ENCODE assay signal across 12 cellular contexts in the genomic region with DNA sequence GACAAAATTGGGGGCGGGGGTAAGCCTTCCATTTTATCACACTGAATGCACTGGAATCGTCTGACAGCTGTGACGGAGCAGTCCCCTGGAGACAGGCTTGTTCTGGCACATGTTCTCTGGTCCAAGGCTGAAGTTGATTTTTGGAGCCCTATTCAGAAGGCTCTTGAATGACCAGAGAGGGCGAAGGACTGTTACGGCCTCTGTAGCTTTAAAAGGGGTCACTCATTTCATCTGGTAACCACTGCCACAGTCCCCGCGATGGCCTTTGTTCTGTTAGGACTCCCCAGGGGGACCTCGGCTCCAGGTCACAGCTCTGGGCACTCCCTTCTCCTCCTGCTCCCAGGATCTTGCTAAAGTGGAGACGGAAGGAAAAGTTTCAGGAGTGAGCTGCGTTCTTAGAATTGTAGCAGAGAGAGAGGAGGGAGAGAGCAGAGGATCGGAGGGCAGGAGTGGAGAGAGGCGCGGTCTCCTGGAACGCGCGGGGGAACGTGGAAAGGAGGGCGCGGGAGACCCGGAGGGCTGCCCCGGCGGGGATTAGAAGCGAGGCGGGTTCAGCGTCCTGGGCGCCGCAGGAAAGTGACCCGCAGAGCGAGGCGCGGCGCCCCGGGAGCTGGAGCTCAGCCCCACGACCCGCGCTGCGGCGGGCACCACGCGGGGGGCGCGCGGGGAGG.
A peak's percentile ranks its signal among the peaks of the same experiment; 100 is the strongest.
DNase-seq lines count a peak whose midpoint lies in the region; ATAC-seq, FAIRE-seq and TF ChIP-seq lines count a peak whose summit lies in the region.
"Had no signal": no experiment of that assay in that cellular context is flagged by ENCODE, and none has a peak within 500 bp of the region (broad histone marks: within the 10 kb centered on the region; RNA-seq: fewer than 3 reads in every experiment).

No MANE protein-coding gene starts in this region.

- WGBS in iPS DF 6.9 (ENCODE audit: insufficient coverage, insufficient read length), result no CpG with 5 or more reads among the region's 43 CpGs
- WGBS in HepG2 (ENCODE audit: low lambda C conversion rate), result 34% methylated on average over 22 of the region's 43 CpGs

- H3K4me3 Mint-ChIP-seq in activated CD4-positive, alpha-beta T cell treated with anti-CD3 and anti-CD28 coated beads for 36 hours, result peak overlapping the region; percentile 67
- peak overlapping the region; percentile 80 for H3K4me3 Mint-ChIP-seq in activated CD4-positive, alpha-beta memory T cell treated with anti-CD3 and anti-CD28 coated beads for 36 hours
- peak overlapping the region; percentile 64 for H3K4me3 Mint-ChIP-seq in stimulated activated effector memory CD8-positive, alpha-beta T cell treated with anti-CD3 and anti-CD28 coated beads, Interleukin-12 subunit alpha, Interleukin-12 subunit beta, amount 100 ng/mL, for 72 hours
- H3K4me3 Mint-ChIP-seq: memory B cell had no signal

- no peaks in the 10 kb centered on the region for H3K9me3 Mint-ChIP-seq in activated CD4-positive, alpha-beta T cell treated with anti-CD3 and anti-CD28 coated beads for 36 hours (ENCODE audit: low read depth)
- H3K9me3 Mint-ChIP-seq in activated CD4-positive, alpha-beta memory T cell treated with anti-CD3 and anti-CD28 coated beads for 36 hours, result peaks cover 14% of the 10 kb centered on the region
- H3K9me3 Mint-ChIP-seq in stimulated activated effector memory CD8-positive, alpha-beta T cell treated with anti-CD3 and anti-CD28 coated beads, Interleukin-12 subunit alpha, Interleukin-12 subunit beta, amount 100 ng/mL, for 72 hours, result peaks cover 7% of the 10 kb centered on the region

- DNase-seq in activated CD4-positive, alpha-beta T cell treated with anti-CD3 and anti-CD28 coated beads for 36 hours, result no peak
- DNase-seq in activated CD4-positive, alpha-beta T cell treated with anti-CD3 and anti-CD28 coated beads, Interleukin-2, amount 50 U/mL, for 4 hours, result no peak
- no peak for DNase-seq in activated CD4-positive, alpha-beta memory T cell treated with anti-CD3 and anti-CD28 coated beads for 36 hours
- no peak for DNase-seq in iPS DF 6.9 (ENCODE audit: low read depth, low spot score)
- no peak for DNase-seq in stimulated activated effector memory CD8-positive, alpha-beta T cell treated with anti-CD3 and anti-CD28 coated beads, Interleukin-12 subunit alpha, Interleukin-12 subunit beta, amount 100 ng/mL, for 72 hours (ENCODE audit: low spot score in 2 of 2)
- no peak for DNase-seq in HepG2 (ENCODE audit: low spot score)
- no peak for DNase-seq in NCI-H187 treated with DMSO at 0.1 percent for 48 hours (lab: John Stamatoyannopoulos, UW)
- DNase-seq: NCI-H1436, uterus had no signal

- POLR2A ChIA-PET in activated CD4-positive, alpha-beta T cell treated with anti-CD3 and anti-CD28 coated beads for 36 hours (lab: Charles Lee), result no interaction called here
- POLR2A ChIA-PET in activated CD4-positive, alpha-beta memory T cell treated with anti-CD3 and anti-CD28 coated beads for 36 hours (lab: Charles Lee), result no interaction called here
- POLR2A ChIA-PET in HepG2 (lab: Yijun Ruan, JAX), result no interaction called here

- peaks cover 39% of the 10 kb centered on the region for H3K27me3 Mint-ChIP-seq in activated CD4-positive, alpha-beta T cell treated with anti-CD3 and anti-CD28 coated beads for 36 hours
- peaks cover 17% of the 10 kb centered on the region for H3K27me3 Mint-ChIP-seq in activated CD4-positive, alpha-beta memory T cell treated with anti-CD3 and anti-CD28 coated beads for 36 hours

- no peak for TF ChIP-seq POLR2A in HepG2 (IDR thresholded peaks at IDR 0.05; ENCODE audit: insufficient read depth in 1 of 2, low read depth in 2 of 2, low read length in 2 of 2)

- intact Hi-C loops in activated CD4-positive, alpha-beta T cell treated with anti-CD3 and anti-CD28 coated beads for 36 hours (cut with DNase I, micrococcal nuclease), result no loop called here
- intact Hi-C loops in activated CD4-positive, alpha-beta memory T cell treated with anti-CD3 and anti-CD28 coated beads for 36 hours (cut with micrococcal nuclease), result loop anchor here (5.0 to 10.0 kb wide), 2 partner anchors 100 to 278 kb away; a partner anchor contains a TSS
- intact Hi-C loops in HepG2 (cut with micrococcal nuclease; ENCODE audit: unreplicated experiment), result no loop called here

- FAIRE-seq in HepG2 (lab: Jason Lieb, UNC), result no peak
- FAIRE-seq: GM12878 had no signal

- no peaks in the 10 kb centered on the region for H3K36me3 Mint-ChIP-seq in activated CD4-positive, alpha-beta T cell treated with anti-CD3 and anti-CD28 coated beads for 36 hours (ENCODE audit: low read depth)
- no peaks in the 10 kb centered on the region for H3K36me3 Mint-ChIP-seq in activated CD4-positive, alpha-beta memory T cell treated with anti-CD3 and anti-CD28 coated beads for 36 hours
- no peaks in the 10 kb centered on the region for H3K36me3 Mint-ChIP-seq in stimulated activated effector memory CD8-positive, alpha-beta T cell treated with anti-CD3 and anti-CD28 coated beads, Interleukin-12 subunit alpha, Interleukin-12 subunit beta, amount 100 ng/mL, for 72 hours

- peak; percentile 9 for ATAC-seq in activated CD4-positive, alpha-beta T cell treated with anti-CD3 and anti-CD28 coated beads for 36 hours
- no peak for ATAC-seq in stimulated activated effector memory CD8-positive, alpha-beta T cell treated with anti-CD3 and anti-CD28 coated beads, Interleukin-12 subunit alpha, Interleukin-12 subunit beta, amount 100 ng/mL, for 72 hours
- ATAC-seq in HepG2 (no peak; the same call in 1 of the 3 replicates), HG03439 (IDR thresholded peaks at IDR 0.05; ENCODE audit: unreplicated experiment) (no peak)
- ATAC-seq: GM12878 had no signal

- H3K36me3 ChIP-seq in iPS DF 6.9 (ENCODE audit: control insufficient read depth, insufficient read depth, low read length) (no peaks in the 10 kb centered on the region), HepG2 (replicated peaks in 1 of 2; ENCODE audit: control insufficient read depth in 1 of 2, insufficient read depth in 2 of 2, low read length in 2 of 2) (no peaks in the 10 kb centered on the region)
- H3K36me3 ChIP-seq: uterus had no signal

- H3K4me3 ChIP-seq in iPS DF 6.9 (ENCODE audit: low read length), result peak overlapping the region; percentile 57; the same call in 1 of the 2 replicates
- H3K4me3 ChIP-seq in HepG2 (replicated peaks in 1 of 3; ENCODE audit: insufficient read depth in 1 of 3, low read depth in 2 of 3, low read length in 3 of 3), result no peak overlapping the region
- H3K4me3 ChIP-seq: GM12878, uterus had no signal

- H2AFZ ChIP-seq in HepG2 (ENCODE audit: low read length), result no peak overlapping the region

- H3K79me2 ChIP-seq in HepG2 (ENCODE audit: insufficient read depth, low read length), result no peaks in the 10 kb centered on the region

- in situ Hi-C loops in HepG2 (cut with HindIII; ENCODE audit: extremely low pct_ligation_motif_present, low pct_unique_long_range_greater_than_20kb), result no loop called here

- H3K4me1 Mint-ChIP-seq in activated CD4-positive, alpha-beta T cell treated with anti-CD3 and anti-CD28 coated beads for 36 hours, result peaks cover 13% of the 10 kb centered on the region
- peaks cover 20% of the 10 kb centered on the region for H3K4me1 Mint-ChIP-seq in activated CD4-positive, alpha-beta memory T cell treated with anti-CD3 and anti-CD28 coated beads for 36 hours (ENCODE audit: low read depth)
- H3K4me1 Mint-ChIP-seq in stimulated activated effector memory CD8-positive, alpha-beta T cell treated with anti-CD3 and anti-CD28 coated beads, Interleukin-12 subunit alpha, Interleukin-12 subunit beta, amount 100 ng/mL, for 72 hours, result peaks cover 12% of the 10 kb centered on the region

- H3K27ac ChIP-seq in iPS DF 6.9 (ENCODE audit: low read length), result no peak overlapping the region
- no peak overlapping the region for H3K27ac ChIP-seq in HepG2 (ENCODE audit: extremely low read length, insufficient read depth, low read length)
- H3K27ac ChIP-seq: uterus had no signal

- no peak for TF ChIP-seq CTCF in HepG2 (CRISPR knock-in tag; IDR thresholded peaks at IDR 0.05)

- no peak overlapping the region for H3K27ac Mint-ChIP-seq in activated CD4-positive, alpha-beta T cell treated with anti-CD3 and anti-CD28 coated beads for 36 hours
- no peak overlapping the region for H3K27ac Mint-ChIP-seq in activated CD4-positive, alpha-beta memory T cell treated with anti-CD3 and anti-CD28 coated beads for 36 hours
- no peak overlapping the region for H3K27ac Mint-ChIP-seq in stimulated activated effector memory CD8-positive, alpha-beta T cell treated with anti-CD3 and anti-CD28 coated beads, Interleukin-12 subunit alpha, Interleukin-12 subunit beta, amount 100 ng/mL, for 72 hours
- H3K27ac Mint-ChIP-seq: memory B cell had no signal

- CTCF ChIA-PET in activated CD4-positive, alpha-beta T cell treated with anti-CD3 and anti-CD28 coated beads for 36 hours (lab: Charles Lee), result interaction anchor here (0.6 kb wide), 1 partner anchor 173 kb away, joined by 3 read pairs; no protein-coding TSS in a partner anchor
- CTCF ChIA-PET in activated CD4-positive, alpha-beta memory T cell treated with anti-CD3 and anti-CD28 coated beads for 36 hours (lab: Charles Lee), result interaction anchor here (0.8 to 0.9 kb wide), 2 partner anchors 13 to 274 kb away, joined by 3 read pairs; no protein-coding TSS in a partner anchor
- CTCF ChIA-PET in HepG2 (lab: Yijun Ruan, JAX; ENCODE audit: low intra/inter-chr PET ratio, low total read pairs), result no interaction called here

- no peak overlapping the region for H3K9ac ChIP-seq in HepG2 (ENCODE audit: insufficient read depth, low read depth, low read length)

- no peaks in the 10 kb centered on the region for H4K20me1 ChIP-seq in HepG2 (ENCODE audit: insufficient read depth, low read length)

- no peak overlapping the region for H3K4me2 ChIP-seq in HepG2 (ENCODE audit: low read depth, low read length)

- H3K27me3 ChIP-seq in iPS DF 6.9 (ENCODE audit: control insufficient read depth, insufficient read depth, low read length) (peaks cover 21% of the 10 kb centered on the region; the same call in 1 of the 2 replicates), HepG2 (ENCODE audit: control insufficient read depth in 1 of 2, insufficient read depth in 2 of 2, low read length in 2 of 2) (peaks cover 0 to 18% of the 10 kb centered on the region in 2 experiments; a peak in 2 of 5 replicates)
- H3K27me3 ChIP-seq: uterus had no signal

- TF ChIP-seq RAD21 in HepG2 (CRISPR knock-in tag; IDR thresholded peaks at IDR 0.05), result no peak

- TF ChIP-seq EP300 in HepG2 (IDR thresholded peaks at IDR 0.05; ENCODE audit: low read depth in 2 of 2, low read length in 2 of 2) (no peak), HepG2 (CRISPR knock-in tag; IDR thresholded peaks at IDR 0.05; ENCODE audit: borderline replicate concordance) (no peak)

- BruUV-seq in HepG2 (replicated peaks; lab: Mats Ljungman, UMichigan), result no TSS peak

- H3K9me3 ChIP-seq in iPS DF 6.9 (ENCODE audit: control insufficient read depth, insufficient read depth, low read length) (no peaks in the 10 kb centered on the region), HepG2 (ENCODE audit: low read length) (no peaks in the 10 kb centered on the region)
- H3K9me3 ChIP-seq: uterus had no signal

- H3K4me1 ChIP-seq in iPS DF 6.9 (ENCODE audit: control insufficient read depth, insufficient read depth, low read length), result no peaks in the 10 kb centered on the region
- H3K4me1 ChIP-seq in HepG2 (ENCODE audit: insufficient read depth, low read length), result no peaks in the 10 kb centered on the region
- H3K4me1 ChIP-seq: uterus had no signal

TF ChIP-seq in HepG2, 621 proteins besides CTCF, POLR2A, EP300 and RAD21 (continues in another document):
- TF ChIP-seq MEIS1 (CRISPR knock-in tag; IDR thresholded peaks at IDR 0.05; ENCODE audit: borderline replicate concordance), result no peak
